In genomic region chr1:108199781-108200626, GRCh38 we compare ENCODE assay signal across 1 cellular context.
TF ChIP-seq lines count a peak whose summit lies in the region.

TSS of gene SLC25A24 (minus strand) at chr1:108200343. CDS start at chr1:108200138, 205 bp downstream.

TF ChIP-seq in K562, 482 proteins besides CTCF, POLR2A, EP300 and RAD21 (continued from another document and continues in another):
- TF ChIP-seq DLX4 (CRISPR knock-in tag; IDR thresholded peaks at IDR 0.05) (no peak), HDAC6 (IDR thresholded peaks at IDR 0.05; ENCODE audit: low read depth, low read length) (0 out of 2 replicates have a peak, but pooled peaks have one; percentile 39), HDAC3 (IDR thresholded peaks at IDR 0.05; ENCODE audit: borderline replicate concordance, partially characterized antibody) (no peak), NR1H2 (CRISPR knock-in tag; IDR thresholded peaks at IDR 0.05) (no peak), FOXJ2 (tag; IDR thresholded peaks at IDR 0.05) (no peak), ETS1 (conservative IDR thresholded peaks at IDR 0.05; ENCODE audit: control insufficient read depth, low read depth, low read length) (peak; percentile 61), SP2 (IDR thresholded peaks at IDR 0.05; ENCODE audit: extremely low read depth, low read depth, low read length, poor library complexity, severe bottlenecking) (no peak), ZFP36 (IDR thresholded peaks at IDR 0.05; ENCODE audit: low read depth, low read length, partially characterized antibody) (no peak), NUFIP1 (IDR thresholded peaks at IDR 0.05; ENCODE audit: partially characterized antibody) (no peak), SIN3B (IDR thresholded peaks at IDR 0.05; ENCODE audit: low read depth) (0 out of 2 replicates have a peak, but pooled peaks have one; percentile 53), ZBTB7A (IDR thresholded peaks at IDR 0.05; ENCODE audit: borderline replicate concordance, control insufficient read depth, low read depth, low read length) (peak; percentile 95; the same call in 1 of the 2 replicates), ARID3B (CRISPR knock-in tag; IDR thresholded peaks at IDR 0.05; ENCODE audit: borderline replicate concordance) (0 out of 2 replicates have a peak, but pooled peaks have one; percentile 44), VEZF1 (CRISPR knock-in tag; IDR thresholded peaks at IDR 0.05) (peak; percentile 71), GTF2F1 (IDR thresholded peaks at IDR 0.05; ENCODE audit: low read depth, low read length) (no peak), PCBP1 (IDR thresholded peaks at IDR 0.05; ENCODE audit: low read depth, low read length, poor library complexity, severe bottlenecking) (no peak), ERF (CRISPR knock-in tag; IDR thresholded peaks at IDR 0.05) (0 out of 2 replicates have a peak, but pooled peaks have one; percentile 48), ELF1 (tag; IDR thresholded peaks at IDR 0.05) (peak; percentile 68), SRSF7 (optimal IDR thresholded peaks at IDR 0.05; ENCODE audit: low read depth, low read length) (no peak), ZNF76 (CRISPR knock-in tag; IDR thresholded peaks at IDR 0.05; ENCODE audit: borderline replicate concordance) (no peak), ZNF311 (CRISPR knock-in tag; IDR thresholded peaks at IDR 0.05) (no peak), CBFA2T3 (IDR thresholded peaks at IDR 0.05) (no peak), ZNF217 (CRISPR knock-in tag; IDR thresholded peaks at IDR 0.05) (no peak), XRCC4 (IDR thresholded peaks at IDR 0.05; ENCODE audit: extremely low read depth, insufficient read depth, insufficient read length) (no peak), ZFP1 (CRISPR knock-in tag; IDR thresholded peaks at IDR 0.05) (no peak), C11orf30 (IDR thresholded peaks at IDR 0.05; ENCODE audit: low read depth) (no peak), STAT5A (IDR thresholded peaks at IDR 0.05; ENCODE audit: borderline replicate concordance, low read length) (no peak), ZNF347 (CRISPR knock-in tag; IDR thresholded peaks at IDR 0.05; ENCODE audit: low read depth) (no peak), ESRRB (CRISPR knock-in tag; IDR thresholded peaks at IDR 0.05; ENCODE audit: borderline replicate concordance) (no peak), ZBTB33 (CRISPR knock-in tag; IDR thresholded peaks at IDR 0.05) (0 out of 2 replicates have a peak, but pooled peaks have one; percentile 38), MECOM (CRISPR knock-in tag; IDR thresholded peaks at IDR 0.05) (no peak), TAF1 (IDR thresholded peaks at IDR 0.05; ENCODE audit: control insufficient read depth, extremely low read depth, insufficient read depth, low read length, severe bottlenecking) (peak; percentile 68), ZNF239 (CRISPR knock-in tag; IDR thresholded peaks at IDR 0.05) (0 out of 2 replicates have a peak, but pooled peaks have one; percentile 8), ZBTB17 (CRISPR knock-in tag; IDR thresholded peaks at IDR 0.05) (peak; percentile 17; the same call in 1 of the 2 replicates), SMC3 (conservative IDR thresholded peaks at IDR 0.05; ENCODE audit: insufficient read depth, low read depth, low read length) (no peak), HDAC2 (IDR thresholded peaks at IDR 0.05) (no peak), MCM5 (IDR thresholded peaks at IDR 0.05; ENCODE audit: low read depth) (no peak)
- TF ChIP-seq, protein P1, sequence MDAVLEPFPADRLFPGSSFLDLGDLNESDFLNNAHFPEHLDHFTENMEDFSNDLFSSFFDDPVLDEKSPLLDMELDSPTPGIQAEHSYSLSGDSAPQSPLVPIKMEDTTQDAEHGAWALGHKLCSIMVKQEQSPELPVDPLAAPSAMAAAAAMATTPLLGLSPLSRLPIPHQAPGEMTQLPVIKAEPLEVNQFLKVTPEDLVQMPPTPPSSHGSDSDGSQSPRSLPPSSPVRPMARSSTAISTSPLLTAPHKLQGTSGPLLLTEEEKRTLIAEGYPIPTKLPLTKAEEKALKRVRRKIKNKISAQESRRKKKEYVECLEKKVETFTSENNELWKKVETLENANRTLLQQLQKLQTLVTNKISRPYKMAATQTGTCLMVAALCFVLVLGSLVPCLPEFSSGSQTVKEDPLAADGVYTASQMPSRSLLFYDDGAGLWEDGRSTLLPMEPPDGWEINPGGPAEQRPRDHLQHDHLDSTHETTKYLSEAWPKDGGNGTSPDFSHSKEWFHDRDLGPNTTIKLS (IDR thresholded peaks at IDR 0.05; ENCODE audit: borderline replicate concordance, low read depth) = 0 out of 2 replicates have a peak, but pooled peaks have one; percentile 65
- TF ChIP-seq, protein P2, sequence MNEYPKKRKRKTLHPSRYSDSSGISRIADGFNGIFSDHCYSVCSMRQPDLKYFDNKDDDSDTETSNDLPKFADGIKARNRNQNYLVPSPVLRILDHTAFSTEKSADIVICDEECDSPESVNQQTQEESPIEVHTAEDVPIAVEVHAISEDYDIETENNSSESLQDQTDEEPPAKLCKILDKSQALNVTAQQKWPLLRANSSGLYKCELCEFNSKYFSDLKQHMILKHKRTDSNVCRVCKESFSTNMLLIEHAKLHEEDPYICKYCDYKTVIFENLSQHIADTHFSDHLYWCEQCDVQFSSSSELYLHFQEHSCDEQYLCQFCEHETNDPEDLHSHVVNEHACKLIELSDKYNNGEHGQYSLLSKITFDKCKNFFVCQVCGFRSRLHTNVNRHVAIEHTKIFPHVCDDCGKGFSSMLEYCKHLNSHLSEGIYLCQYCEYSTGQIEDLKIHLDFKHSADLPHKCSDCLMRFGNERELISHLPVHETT (CRISPR knock-in tag; conservative IDR thresholded peaks at IDR 0.05 in 1 of 2, IDR thresholded peaks at IDR 0.05 in 1 of 2) = 0 out of 4 replicates have a peak, but pooled peaks of 1 of the 2 experiments have one; percentile 72
- TF ChIP-seq, protein P3, sequence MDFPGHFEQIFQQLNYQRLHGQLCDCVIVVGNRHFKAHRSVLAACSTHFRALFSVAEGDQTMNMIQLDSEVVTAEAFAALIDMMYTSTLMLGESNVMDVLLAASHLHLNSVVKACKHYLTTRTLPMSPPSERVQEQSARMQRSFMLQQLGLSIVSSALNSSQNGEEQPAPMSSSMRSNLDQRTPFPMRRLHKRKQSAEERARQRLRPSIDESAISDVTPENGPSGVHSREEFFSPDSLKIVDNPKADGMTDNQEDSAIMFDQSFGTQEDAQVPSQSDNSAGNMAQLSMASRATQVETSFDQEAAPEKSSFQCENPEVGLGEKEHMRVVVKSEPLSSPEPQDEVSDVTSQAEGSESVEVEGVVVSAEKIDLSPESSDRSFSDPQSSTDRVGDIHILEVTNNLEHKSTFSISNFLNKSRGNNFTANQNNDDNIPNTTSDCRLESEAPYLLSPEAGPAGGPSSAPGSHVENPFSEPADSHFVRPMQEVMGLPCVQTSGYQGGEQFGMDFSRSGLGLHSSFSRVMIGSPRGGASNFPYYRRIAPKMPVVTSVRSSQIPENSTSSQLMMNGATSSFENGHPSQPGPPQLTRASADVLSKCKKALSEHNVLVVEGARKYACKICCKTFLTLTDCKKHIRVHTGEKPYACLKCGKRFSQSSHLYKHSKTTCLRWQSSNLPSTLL (IDR thresholded peaks at IDR 0.05) = no peak
- TF ChIP-seq, protein P4, sequence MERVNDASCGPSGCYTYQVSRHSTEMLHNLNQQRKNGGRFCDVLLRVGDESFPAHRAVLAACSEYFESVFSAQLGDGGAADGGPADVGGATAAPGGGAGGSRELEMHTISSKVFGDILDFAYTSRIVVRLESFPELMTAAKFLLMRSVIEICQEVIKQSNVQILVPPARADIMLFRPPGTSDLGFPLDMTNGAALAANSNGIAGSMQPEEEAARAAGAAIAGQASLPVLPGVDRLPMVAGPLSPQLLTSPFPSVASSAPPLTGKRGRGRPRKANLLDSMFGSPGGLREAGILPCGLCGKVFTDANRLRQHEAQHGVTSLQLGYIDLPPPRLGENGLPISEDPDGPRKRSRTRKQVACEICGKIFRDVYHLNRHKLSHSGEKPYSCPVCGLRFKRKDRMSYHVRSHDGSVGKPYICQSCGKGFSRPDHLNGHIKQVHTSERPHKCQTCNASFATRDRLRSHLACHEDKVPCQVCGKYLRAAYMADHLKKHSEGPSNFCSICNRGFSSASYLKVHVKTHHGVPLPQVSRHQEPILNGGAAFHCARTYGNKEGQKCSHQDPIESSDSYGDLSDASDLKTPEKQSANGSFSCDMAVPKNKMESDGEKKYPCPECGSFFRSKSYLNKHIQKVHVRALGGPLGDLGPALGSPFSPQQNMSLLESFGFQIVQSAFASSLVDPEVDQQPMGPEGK (CRISPR knock-in tag; IDR thresholded peaks at IDR 0.05; ENCODE audit: borderline replicate concordance) = no peak
- TF ChIP-seq, protein P5, sequence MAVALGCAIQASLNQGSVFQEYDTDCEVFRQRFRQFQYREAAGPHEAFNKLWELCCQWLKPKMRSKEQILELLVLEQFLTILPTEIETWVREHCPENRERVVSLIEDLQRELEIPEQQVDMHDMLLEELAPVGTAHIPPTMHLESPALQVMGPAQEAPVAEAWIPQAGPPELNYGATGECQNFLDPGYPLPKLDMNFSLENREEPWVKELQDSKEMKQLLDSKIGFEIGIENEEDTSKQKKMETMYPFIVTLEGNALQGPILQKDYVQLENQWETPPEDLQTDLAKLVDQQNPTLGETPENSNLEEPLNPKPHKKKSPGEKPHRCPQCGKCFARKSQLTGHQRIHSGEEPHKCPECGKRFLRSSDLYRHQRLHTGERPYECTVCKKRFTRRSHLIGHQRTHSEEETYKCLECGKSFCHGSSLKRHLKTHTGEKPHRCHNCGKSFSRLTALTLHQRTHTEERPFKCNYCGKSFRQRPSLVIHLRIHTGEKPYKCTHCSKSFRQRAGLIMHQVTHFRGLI (CRISPR knock-in tag; IDR thresholded peaks at IDR 0.05) = no peak
- TF ChIP-seq, protein P6, sequence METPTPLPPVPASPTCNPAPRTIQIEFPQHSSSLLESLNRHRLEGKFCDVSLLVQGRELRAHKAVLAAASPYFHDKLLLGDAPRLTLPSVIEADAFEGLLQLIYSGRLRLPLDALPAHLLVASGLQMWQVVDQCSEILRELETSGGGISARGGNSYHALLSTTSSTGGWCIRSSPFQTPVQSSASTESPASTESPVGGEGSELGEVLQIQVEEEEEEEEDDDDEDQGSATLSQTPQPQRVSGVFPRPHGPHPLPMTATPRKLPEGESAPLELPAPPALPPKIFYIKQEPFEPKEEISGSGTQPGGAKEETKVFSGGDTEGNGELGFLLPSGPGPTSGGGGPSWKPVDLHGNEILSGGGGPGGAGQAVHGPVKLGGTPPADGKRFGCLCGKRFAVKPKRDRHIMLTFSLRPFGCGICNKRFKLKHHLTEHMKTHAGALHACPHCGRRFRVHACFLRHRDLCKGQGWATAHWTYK (CRISPR knock-in tag; IDR thresholded peaks at IDR 0.05) = peak; percentile 78
